In genomic region chr1:23371987-23372386, GRCh38 we compare ENCODE assay signal across 1 cellular context.
TF ChIP-seq lines count a peak whose summit lies in the region.

No MANE protein-coding gene starts in this region.

TF ChIP-seq in K562, 482 proteins besides CTCF, POLR2A, EP300 and RAD21 (continued from another document and continues in another):
- TF ChIP-seq ZBTB40 (IDR thresholded peaks at IDR 0.05) (no peak), ZBTB40 (CRISPR knock-in tag; IDR thresholded peaks at IDR 0.05) (no peak), SMAD3 (CRISPR knock-in tag; conservative IDR thresholded peaks at IDR 0.05) (no peak), ZNF175 (CRISPR knock-in tag; IDR thresholded peaks at IDR 0.05; ENCODE audit: low read depth) (no peak), ZNF511 (CRISPR knock-in tag; IDR thresholded peaks at IDR 0.05) (no peak), PBX2 (CRISPR knock-in tag; IDR thresholded peaks at IDR 0.05; ENCODE audit: low read depth) (no peak), PBX2 (tag; conservative IDR thresholded peaks at IDR 0.05; ENCODE audit: low read depth) (no peak), MCM5 (IDR thresholded peaks at IDR 0.05; ENCODE audit: low read depth) (no peak), SLC30A9 (CRISPR knock-in tag; IDR thresholded peaks at IDR 0.05) (no peak), ZNF253 (CRISPR knock-in tag; conservative IDR thresholded peaks at IDR 0.05) (no peak), SPI1 (IDR thresholded peaks at IDR 0.05; ENCODE audit: borderline replicate concordance, low read depth, low read length) (no peak), ZNF764 (CRISPR knock-in tag; IDR thresholded peaks at IDR 0.05; ENCODE audit: low read depth) (no peak), BACH1 (tag; IDR thresholded peaks at IDR 0.05) (no peak), MCM2 (IDR thresholded peaks at IDR 0.05; ENCODE audit: low read depth) (no peak), RBBP5 (IDR thresholded peaks at IDR 0.05; ENCODE audit: borderline replicate concordance, insufficient read depth, low read length, poor library complexity, severe bottlenecking) (peak; percentile 26), ZBTB34 (CRISPR knock-in tag; IDR thresholded peaks at IDR 0.05) (no peak), ZBTB9 (CRISPR knock-in tag; IDR thresholded peaks at IDR 0.05) (no peak), PHTF2 (CRISPR knock-in tag; IDR thresholded peaks at IDR 0.05) (no peak), ZNF143 (CRISPR knock-in tag; IDR thresholded peaks at IDR 0.05) (no peak), SMAD2 (IDR thresholded peaks at IDR 0.05; ENCODE audit: low read depth, low read length) (no peak), NFE2L1 (tag; IDR thresholded peaks at IDR 0.05; ENCODE audit: borderline replicate concordance, low read depth) (no peak), ZNF785 (CRISPR knock-in tag; IDR thresholded peaks at IDR 0.05) (no peak), RFX5 (IDR thresholded peaks at IDR 0.05; ENCODE audit: low read depth, low read length) (no peak), HDAC1 (IDR thresholded peaks at IDR 0.05) (peak in 1 of 2 experiments; percentile 52; a peak in 1 of 4 replicates), TCF7L2 (IDR thresholded peaks at IDR 0.05; ENCODE audit: low read depth, low read length) (no peak), RUNX1 (IDR thresholded peaks at IDR 0.05; ENCODE audit: low read depth) (no peak), ARID3B (CRISPR knock-in tag; IDR thresholded peaks at IDR 0.05; ENCODE audit: borderline replicate concordance) (0 out of 2 replicates have a peak, but pooled peaks have one; percentile 32), E2F6 (IDR thresholded peaks at IDR 0.05; ENCODE audit: borderline replicate concordance in 1 of 2, extremely low read depth in 1 of 2, insufficient read depth in 1 of 2, insufficient read length in 1 of 2, low read depth in 1 of 2, low read length in 1 of 2, poor library complexity in 1 of 2, severe bottlenecking in 1 of 2) (peak; percentile 66 to 90), KDM1A (IDR thresholded peaks at IDR 0.05) (peak in 1 of 2 experiments; percentile 18; a peak in 1 of 4 replicates), BRF1 (IDR thresholded peaks at IDR 0.05; ENCODE audit: borderline replicate concordance, extremely low read depth, insufficient read length) (no peak), BMI1 (IDR thresholded peaks at IDR 0.05; ENCODE audit: low read length) (no peak), PHF20 (IDR thresholded peaks at IDR 0.05; ENCODE audit: partially characterized antibody) (no peak), ZBTB8A (IDR thresholded peaks at IDR 0.05; ENCODE audit: partially characterized antibody) (no peak), BCOR (IDR thresholded peaks at IDR 0.05) (peak; percentile 62), ZFP91 (CRISPR knock-in tag; IDR thresholded peaks at IDR 0.05) (no peak), BRF2 (IDR thresholded peaks at IDR 0.05; ENCODE audit: borderline replicate concordance, insufficient read depth, insufficient read length) (no peak), SAFB (IDR thresholded peaks at IDR 0.05; ENCODE audit: borderline replicate concordance, low read depth, low read length) (no peak), MAX (CRISPR knock-in tag; IDR thresholded peaks at IDR 0.05) (peak; percentile 66), GABPB2 (CRISPR knock-in tag; conservative IDR thresholded peaks at IDR 0.05) (no peak), POU5F1 (IDR thresholded peaks at IDR 0.05; ENCODE audit: borderline replicate concordance, low read depth, low read length, partially characterized antibody) (no peak)
